Comparison of ENCODE assay signal across 12 cellular contexts in genomic region chr19:17447704-17448189, GRCh38. TPM values are rescaled to one million over a fixed set of nuclear protein-coding genes. Genes with fewer than 3 reads are reported as not detected.
DNase-seq lines count a peak whose midpoint lies in the region; ATAC-seq, FAIRE-seq and TF ChIP-seq lines count a peak whose summit lies in the region.
"Had no signal": no experiment of that assay in that cellular context is flagged by ENCODE, and none has a peak within 500 bp of the region (broad histone marks: within the 10 kb centered on the region; RNA-seq: fewer than 3 reads in every experiment).

No MANE protein-coding gene starts in this region.

- H3K36me3 ChIP-seq in HepG2 (replicated peaks in 1 of 2; ENCODE audit: control insufficient read depth in 1 of 2, insufficient read depth in 2 of 2, low read length in 2 of 2), result no peaks in the 10 kb centered on the region
- H3K36me3 ChIP-seq in thoracic aorta, result no peaks in the 10 kb centered on the region
- no peaks in the 10 kb centered on the region for H3K36me3 ChIP-seq in brain microvascular endothelial cell (replicated peaks)
- H3K36me3 ChIP-seq: neutrophil had no signal

- no peaks in the 10 kb centered on the region for H3K9me3 ChIP-seq in HepG2 (ENCODE audit: low read length)
- no peaks in the 10 kb centered on the region for H3K9me3 ChIP-seq in thoracic aorta
- H3K9me3 ChIP-seq: neutrophil had no signal

- H3K36me3 Mint-ChIP-seq in activated naive CD8-positive, alpha-beta T cell, result peaks cover 2% of the 10 kb centered on the region
- no peaks in the 10 kb centered on the region for H3K36me3 Mint-ChIP-seq in activated naive CD8-positive, alpha-beta T cell treated with anti-CD3 and anti-CD28 coated beads for 36 hours
- no peaks in the 10 kb centered on the region for H3K36me3 Mint-ChIP-seq in activated naive CD8-positive, alpha-beta T cell treated with anti-CD3 and anti-CD28 coated beads, Interleukin-2, amount 10 ng/mL, durations not matched to agents 7 days and 5 days

- H3K4me2 ChIP-seq in HepG2 (ENCODE audit: low read depth, low read length), result peak overlapping the region; percentile 71

- CTCF ChIA-PET in HepG2 (lab: Yijun Ruan, JAX; ENCODE audit: low intra/inter-chr PET ratio, low total read pairs), result no interaction called here

- H3K27me3 Mint-ChIP-seq in activated naive CD8-positive, alpha-beta T cell, result peaks cover 4% of the 10 kb centered on the region
- peaks cover 21% of the 10 kb centered on the region for H3K27me3 Mint-ChIP-seq in activated naive CD8-positive, alpha-beta T cell treated with anti-CD3 and anti-CD28 coated beads for 36 hours
- H3K27me3 Mint-ChIP-seq in activated naive CD8-positive, alpha-beta T cell treated with anti-CD3 and anti-CD28 coated beads, Interleukin-2, amount 10 ng/mL, durations not matched to agents 7 days and 5 days, result peaks cover 22% of the 10 kb centered on the region

- in situ Hi-C loops in HepG2 (cut with HindIII; ENCODE audit: extremely low pct_ligation_motif_present, low pct_unique_long_range_greater_than_20kb) (no loop called here), brain microvascular endothelial cell (cut with HindIII; ENCODE audit: low pct_ligation_motif_present, low sequenced_read_pairs) (no loop called here)

- H3K9ac ChIP-seq in HepG2 (ENCODE audit: insufficient read depth, low read depth, low read length), result no peak overlapping the region

- no peaks in the 10 kb centered on the region for H3K79me2 ChIP-seq in HepG2 (ENCODE audit: insufficient read depth, low read length)

- H3K27me3 ChIP-seq in HepG2 (ENCODE audit: control insufficient read depth in 1 of 2, insufficient read depth in 2 of 2, low read length in 2 of 2) (no peaks in the 10 kb centered on the region; a peak in 1 of 5 replicates), thoracic aorta (replicated peaks; ENCODE audit: insufficient read depth) (no peaks in the 10 kb centered on the region), brain microvascular endothelial cell (replicated peaks) (peaks cover 13% of the 10 kb centered on the region)

- peaks cover 13% of the 10 kb centered on the region for H3K4me1 Mint-ChIP-seq in activated naive CD8-positive, alpha-beta T cell (ENCODE audit: low read depth)
- peaks cover 14% of the 10 kb centered on the region for H3K4me1 Mint-ChIP-seq in activated naive CD8-positive, alpha-beta T cell treated with anti-CD3 and anti-CD28 coated beads for 36 hours
- H3K4me1 Mint-ChIP-seq in activated naive CD8-positive, alpha-beta T cell treated with anti-CD3 and anti-CD28 coated beads, Interleukin-2, amount 10 ng/mL, durations not matched to agents 7 days and 5 days, result peaks cover 13% of the 10 kb centered on the region

- H3K4me1 ChIP-seq in HepG2 (ENCODE audit: insufficient read depth, low read length) (0 out of 2 replicates have a peak, but pooled peaks cover 7% of the 10 kb centered on the region), thoracic aorta (ENCODE audit: control insufficient read depth in 1 of 2, low read depth in 2 of 2) (peaks cover 0 to 6% of the 10 kb centered on the region in 2 donors)

- TF ChIP-seq CTCF in HepG2 (CRISPR knock-in tag; IDR thresholded peaks at IDR 0.05), result no peak
- no peak for TF ChIP-seq CTCF in thoracic aorta (IDR thresholded peaks at IDR 0.05)
- no peak for TF ChIP-seq CTCF in brain microvascular endothelial cell (IDR thresholded peaks at IDR 0.05; ENCODE audit: low read depth, low read length, missing control alignments)

- TF ChIP-seq POLR2A in HepG2 (IDR thresholded peaks at IDR 0.05; ENCODE audit: insufficient read depth in 1 of 2, low read depth in 2 of 2, low read length in 2 of 2), result no peak

- no peak overlapping the region for H3K27ac Mint-ChIP-seq in activated naive CD8-positive, alpha-beta T cell
- H3K27ac Mint-ChIP-seq in activated naive CD8-positive, alpha-beta T cell treated with anti-CD3 and anti-CD28 coated beads for 36 hours, result no peak overlapping the region
- H3K27ac Mint-ChIP-seq in activated naive CD8-positive, alpha-beta T cell treated with anti-CD3 and anti-CD28 coated beads, Interleukin-2, amount 10 ng/mL, durations not matched to agents 7 days and 5 days, result no peak overlapping the region

- no peaks in the 10 kb centered on the region for H4K20me1 ChIP-seq in HepG2 (ENCODE audit: insufficient read depth, low read length)

- H3K4me3 ChIP-seq in HepG2 (replicated peaks in 1 of 3; ENCODE audit: insufficient read depth in 1 of 3, low read depth in 2 of 3, low read length in 3 of 3), result peak overlapping the region in 2 of 3 experiments; percentile 47 to 69; a peak in 3 of 6 replicates
- H3K4me3 ChIP-seq in thoracic aorta, result peak overlapping the region; percentile 70
- H3K4me3 ChIP-seq in brain microvascular endothelial cell (ENCODE audit: low read depth, low read length), result no peak overlapping the region

- no peaks in the 10 kb centered on the region for H3K9me3 Mint-ChIP-seq in activated naive CD8-positive, alpha-beta T cell (ENCODE audit: low read depth)
- H3K9me3 Mint-ChIP-seq in activated naive CD8-positive, alpha-beta T cell treated with anti-CD3 and anti-CD28 coated beads for 36 hours, result peaks cover 3% of the 10 kb centered on the region
- no peaks in the 10 kb centered on the region for H3K9me3 Mint-ChIP-seq in activated naive CD8-positive, alpha-beta T cell treated with anti-CD3 and anti-CD28 coated beads, Interleukin-2, amount 10 ng/mL, durations not matched to agents 7 days and 5 days

- no peak for DNase-seq in activated naive CD8-positive, alpha-beta T cell treated with anti-CD3 and anti-CD28 coated beads for 36 hours
- no peak for DNase-seq in activated naive CD8-positive, alpha-beta T cell treated with anti-CD3 and anti-CD28 coated beads, Interleukin-2, amount 10 ng/mL, durations not matched to agents 7 days and 5 days
- DNase-seq in HepG2 (ENCODE audit: low spot score) (no peak), thoracic aorta (ENCODE audit: low spot score) (no peak), brain microvascular endothelial cell (no peak)
- no peak for DNase-seq in activated CD8-positive, alpha-beta memory T cell treated with anti-CD3 and anti-CD28 coated beads, Interleukin-2, amount 50 U/mL, for 4 hours
- DNase-seq: NCI-H526, T1000 had no signal

- H3K27ac ChIP-seq in HepG2 (ENCODE audit: extremely low read length, insufficient read depth, low read length) (no peak overlapping the region), thoracic aorta (no peak overlapping the region), brain microvascular endothelial cell (no peak overlapping the region)
- H3K27ac ChIP-seq: neutrophil had no signal

- no peak for TF ChIP-seq RAD21 in HepG2 (CRISPR knock-in tag; IDR thresholded peaks at IDR 0.05)

- BruUV-seq in HepG2 (replicated peaks; lab: Mats Ljungman, UMichigan), result no TSS peak

- 26% methylated on average over 2 of the region's 9 CpGs for WGBS in HepG2 (ENCODE audit: low lambda C conversion rate)

- intact Hi-C loops in HepG2 (cut with micrococcal nuclease; ENCODE audit: unreplicated experiment), result loop anchor here (1.0 kb wide), 1 partner anchor 21 kb away; no protein-coding TSS in a partner anchor

- peak overlapping the region; percentile 66 for H3K4me3 Mint-ChIP-seq in activated naive CD8-positive, alpha-beta T cell
- no peak overlapping the region for H3K4me3 Mint-ChIP-seq in activated naive CD8-positive, alpha-beta T cell treated with anti-CD3 and anti-CD28 coated beads for 36 hours
- peak overlapping the region; percentile 25 for H3K4me3 Mint-ChIP-seq in activated naive CD8-positive, alpha-beta T cell treated with anti-CD3 and anti-CD28 coated beads, Interleukin-2, amount 10 ng/mL, durations not matched to agents 7 days and 5 days

- TF ChIP-seq EP300 in HepG2 (IDR thresholded peaks at IDR 0.05; ENCODE audit: low read depth in 2 of 2, low read length in 2 of 2), result no peak
- no peak for TF ChIP-seq EP300 in HepG2 (CRISPR knock-in tag; IDR thresholded peaks at IDR 0.05; ENCODE audit: borderline replicate concordance)

- FAIRE-seq in HepG2 (lab: Jason Lieb, UNC), result no peak

- ATAC-seq in activated naive CD8-positive, alpha-beta T cell treated with anti-CD3 and anti-CD28 coated beads, Interleukin-2, amount 10 ng/mL, durations not matched to agents 7 days and 5 days (ENCODE audit: low read depth), result no peak
- peak; percentile 40 for ATAC-seq in HepG2
- ATAC-seq in thoracic aorta (ENCODE audit: insufficient number of reproducible peaks, low FRiP score, low read depth), result no peak
- ATAC-seq in GM18511 (IDR thresholded peaks at IDR 0.05; ENCODE audit: unreplicated experiment), result no peak

- POLR2A ChIA-PET in activated naive CD8-positive, alpha-beta T cell treated with anti-CD3 and anti-CD28 coated beads, Interleukin-2, amount 10 ng/mL, durations not matched to agents 7 days and 5 days (lab: Charles Lee), result no interaction called here
- POLR2A ChIA-PET in HepG2 (lab: Yijun Ruan, JAX), result interaction anchor here (1.1 kb wide), 1 partner anchor 41 kb away, joined by 3 read pairs; no protein-coding TSS in a partner anchor

- H2AFZ ChIP-seq in HepG2 (ENCODE audit: low read length), result no peak overlapping the region

RNA-seq across cellular contexts. Expression of gene TMEM221, which starts 0.7 kb away (rescaled TPM):
- not detected for total RNA-seq in activated naive CD8-positive, alpha-beta T cell treated with anti-CD3 and anti-CD28 coated beads for 36 hours
- not detected for total RNA-seq in activated naive CD8-positive, alpha-beta T cell treated with anti-CD3 and anti-CD28 coated beads, Interleukin-2, amount 10 ng/mL, durations not matched to agents 7 days and 5 days
- total RNA-seq in HepG2 (2016; rRNA removed; fragmentation: Illumina TruSeq; extraction: Trizol), result 0.55 and 0.77 TPM in 2 replicates
- total RNA-seq in HepG2 (2016; cell fraction: cytosol; rRNA removed; fragmentation: Illumina TruSeq; extraction: Trizol; ENCODE audit: low read depth), result 0.51 and 0.53 TPM in 2 replicates
- 0.39 and 0.50 TPM in 2 replicates for total RNA-seq in HepG2 (2016; cell fraction: insoluble cytoplasmic fraction; rRNA removed; fragmentation: Illumina TruSeq; extraction: Trizol)
- 0.46 and 0.62 TPM in 2 replicates for total RNA-seq in HepG2 (2016; cell fraction: membrane; rRNA removed; fragmentation: Illumina TruSeq; extraction: Trizol)
- total RNA-seq in HepG2 (2016; cell fraction: nucleus; rRNA removed; fragmentation: Illumina TruSeq; extraction: Trizol), result 0.94 and 1.4 TPM in 2 replicates
- 0.27 and 0.33 TPM in 2 replicates for polyA plus RNA-seq in HepG2 (2011; rRNA removed)
- polyA plus RNA-seq in HepG2 (2011; cell fraction: cytosol; rRNA removed), result 0.19 and 0.24 TPM in 2 replicates
- 0.61 and 0.64 TPM in 2 replicates for polyA plus RNA-seq in HepG2 (2011; cell fraction: nucleus; rRNA removed)
- polyA plus RNA-seq in HepG2 (2012), result 0.43 and 0.50 TPM in 2 replicates
- polyA plus RNA-seq in HepG2 (2016; cell fraction: cytosol; fragmentation: Illumina TruSeq; extraction: Trizol; ENCODE audit: low read depth), result 0.25 and 0.32 TPM in 2 replicates
- polyA plus RNA-seq in HepG2 (2016; cell fraction: insoluble cytoplasmic fraction; fragmentation: Illumina TruSeq; extraction: Trizol; ENCODE audit: low read depth), result 0.28 and 0.31 TPM in 2 replicates
- 0.24 and 0.40 TPM in 2 replicates for polyA plus RNA-seq in HepG2 (2016; cell fraction: membrane; fragmentation: Illumina TruSeq; extraction: Trizol; ENCODE audit: low read depth)
- polyA plus RNA-seq in HepG2 (2016; cell fraction: nucleus; fragmentation: Illumina TruSeq; extraction: Trizol; ENCODE audit: insufficient read depth, low read depth), result 1.3 and 2.0 TPM in 2 replicates
- polyA minus RNA-seq in HepG2 (2011; rRNA and poly(A)+ RNA removed; ENCODE audit: low replicate concordance), result 0.14 and 0.36 TPM in 2 replicates
- not detected in 2 replicates for polyA minus RNA-seq in HepG2 (2011; cell fraction: cytosol; rRNA and poly(A)+ RNA removed)
- 0.52 TPM in 1 of 2 replicates, not detected in the other for polyA minus RNA-seq in HepG2 (2011; cell fraction: nucleus; rRNA and poly(A)+ RNA removed)
- not detected for total RNA-seq in thoracic aorta

RNA-seq across cellular contexts. Expression of gene NXNL1, which starts 13.0 kb away (rescaled TPM):
- total RNA-seq in activated naive CD8-positive, alpha-beta T cell treated with anti-CD3 and anti-CD28 coated beads for 36 hours, result not detected
- total RNA-seq in activated naive CD8-positive, alpha-beta T cell treated with anti-CD3 and anti-CD28 coated beads, Interleukin-2, amount 10 ng/mL, durations not matched to agents 7 days and 5 days, result not detected
- total RNA-seq in HepG2 (2016; rRNA removed; fragmentation: Illumina TruSeq; extraction: Trizol) (not detected in 2 replicates), thoracic aorta (not detected)
- not detected in 2 replicates for total RNA-seq in HepG2 (2016; cell fraction: cytosol; rRNA removed; fragmentation: Illumina TruSeq; extraction: Trizol; ENCODE audit: low read depth)
- not detected in 2 replicates for total RNA-seq in HepG2 (2016; cell fraction: insoluble cytoplasmic fraction; rRNA removed; fragmentation: Illumina TruSeq; extraction: Trizol)
- not detected in 2 replicates for total RNA-seq in HepG2 (2016; cell fraction: membrane; rRNA removed; fragmentation: Illumina TruSeq; extraction: Trizol)
- not detected in 2 replicates for total RNA-seq in HepG2 (2016; cell fraction: nucleus; rRNA removed; fragmentation: Illumina TruSeq; extraction: Trizol)
- not detected in 2 replicates for polyA plus RNA-seq in HepG2 (2011; rRNA removed)
- not detected in 2 replicates for polyA plus RNA-seq in HepG2 (2011; cell fraction: cytosol; rRNA removed)
- not detected in 2 replicates for polyA plus RNA-seq in HepG2 (2011; cell fraction: nucleus; rRNA removed)
- not detected in 2 replicates for polyA plus RNA-seq in HepG2 (2012)
- not detected in 2 replicates for polyA plus RNA-seq in HepG2 (2016; cell fraction: cytosol; fragmentation: Illumina TruSeq; extraction: Trizol; ENCODE audit: low read depth)
- not detected in 2 replicates for polyA plus RNA-seq in HepG2 (2016; cell fraction: insoluble cytoplasmic fraction; fragmentation: Illumina TruSeq; extraction: Trizol; ENCODE audit: low read depth)
- polyA plus RNA-seq in HepG2 (2016; cell fraction: membrane; fragmentation: Illumina TruSeq; extraction: Trizol; ENCODE audit: low read depth), result not detected in 2 replicates
- polyA plus RNA-seq in HepG2 (2016; cell fraction: nucleus; fragmentation: Illumina TruSeq; extraction: Trizol; ENCODE audit: insufficient read depth, low read depth), result not detected in 2 replicates
- not detected in 2 replicates for polyA minus RNA-seq in HepG2 (2011; rRNA and poly(A)+ RNA removed; ENCODE audit: low replicate concordance)
- polyA minus RNA-seq in HepG2 (2011; cell fraction: cytosol; rRNA and poly(A)+ RNA removed), result not detected in 2 replicates
- not detected in 2 replicates for polyA minus RNA-seq in HepG2 (2011; cell fraction: nucleus; rRNA and poly(A)+ RNA removed)
- polyA plus RNA-seq: BJ had no signal

RNA-seq across cellular contexts. Expression of gene SLC27A1, which starts 22.6 kb away (rescaled TPM):
- 1 to 10 TPM; 2.6 to 2.8 TPM for total RNA-seq in activated naive CD8-positive, alpha-beta T cell treated with anti-CD3 and anti-CD28 coated beads for 36 hours
- total RNA-seq in activated naive CD8-positive, alpha-beta T cell treated with anti-CD3 and anti-CD28 coated beads, Interleukin-2, amount 10 ng/mL, durations not matched to agents 7 days and 5 days, result 1 to 10 TPM; 8.4 to 9.8 TPM
- total RNA-seq in HepG2 (2016; rRNA removed; fragmentation: Illumina TruSeq; extraction: Trizol) (1.7 and 4.1 TPM in 2 replicates), thoracic aorta (10 to 100 TPM; 29.1 to 36.4 TPM)
- 0.71 and 0.79 TPM in 2 replicates for total RNA-seq in HepG2 (2016; cell fraction: cytosol; rRNA removed; fragmentation: Illumina TruSeq; extraction: Trizol; ENCODE audit: low read depth)
- total RNA-seq in HepG2 (2016; cell fraction: insoluble cytoplasmic fraction; rRNA removed; fragmentation: Illumina TruSeq; extraction: Trizol), result 1.7 and 4.7 TPM in 2 replicates
- total RNA-seq in HepG2 (2016; cell fraction: membrane; rRNA removed; fragmentation: Illumina TruSeq; extraction: Trizol), result 1.8 and 2.2 TPM in 2 replicates
- 4.2 and 7.1 TPM in 2 replicates for total RNA-seq in HepG2 (2016; cell fraction: nucleus; rRNA removed; fragmentation: Illumina TruSeq; extraction: Trizol)
- 8.7 and 8.8 TPM in 2 replicates for polyA plus RNA-seq in HepG2 (2011; rRNA removed)
- 5.6 and 8.5 TPM in 2 replicates for polyA plus RNA-seq in HepG2 (2011; cell fraction: cytosol; rRNA removed)
- polyA plus RNA-seq in HepG2 (2011; cell fraction: nucleus; rRNA removed), result 30.2 and 36.7 TPM in 2 replicates
- 4.1 and 6.3 TPM in 2 replicates for polyA plus RNA-seq in HepG2 (2012)
- polyA plus RNA-seq in HepG2 (2016; cell fraction: cytosol; fragmentation: Illumina TruSeq; extraction: Trizol; ENCODE audit: low read depth), result 0.52 and 0.53 TPM in 2 replicates
- 1.3 and 1.7 TPM in 2 replicates for polyA plus RNA-seq in HepG2 (2016; cell fraction: insoluble cytoplasmic fraction; fragmentation: Illumina TruSeq; extraction: Trizol; ENCODE audit: low read depth)
- polyA plus RNA-seq in HepG2 (2016; cell fraction: membrane; fragmentation: Illumina TruSeq; extraction: Trizol; ENCODE audit: low read depth), result 0.94 and 1.2 TPM in 2 replicates
- 9.9 and 10.8 TPM in 2 replicates for polyA plus RNA-seq in HepG2 (2016; cell fraction: nucleus; fragmentation: Illumina TruSeq; extraction: Trizol; ENCODE audit: insufficient read depth, low read depth)
- 1.1 and 18.4 TPM in 2 replicates for polyA minus RNA-seq in HepG2 (2011; rRNA and poly(A)+ RNA removed; ENCODE audit: low replicate concordance)
- 7.5 and 11.5 TPM in 2 replicates for polyA minus RNA-seq in HepG2 (2011; cell fraction: cytosol; rRNA and poly(A)+ RNA removed)
- polyA minus RNA-seq in HepG2 (2011; cell fraction: nucleus; rRNA and poly(A)+ RNA removed), result 5.5 and 9.3 TPM in 2 replicates

RNA-seq across cellular contexts. Expression of gene MVB12A, which starts 27.9 kb away (rescaled TPM):
- 10 to 100 TPM; 26.4 to 27.4 TPM for total RNA-seq in activated naive CD8-positive, alpha-beta T cell treated with anti-CD3 and anti-CD28 coated beads for 36 hours
- 10 to 100 TPM; 34.1 to 40.3 TPM for total RNA-seq in activated naive CD8-positive, alpha-beta T cell treated with anti-CD3 and anti-CD28 coated beads, Interleukin-2, amount 10 ng/mL, durations not matched to agents 7 days and 5 days
- total RNA-seq in HepG2 (2016; rRNA removed; fragmentation: Illumina TruSeq; extraction: Trizol) (31.8 and 36.1 TPM in 2 replicates), thoracic aorta (100 to 1,000 TPM in 1 of 2 donors, 10 to 100 TPM in 1; 25.3 to 103 TPM)
- total RNA-seq in HepG2 (2016; cell fraction: cytosol; rRNA removed; fragmentation: Illumina TruSeq; extraction: Trizol; ENCODE audit: low read depth), result 30.1 and 30.6 TPM in 2 replicates
- total RNA-seq in HepG2 (2016; cell fraction: insoluble cytoplasmic fraction; rRNA removed; fragmentation: Illumina TruSeq; extraction: Trizol), result 30.0 and 39.0 TPM in 2 replicates
- 33.0 and 34.1 TPM in 2 replicates for total RNA-seq in HepG2 (2016; cell fraction: membrane; rRNA removed; fragmentation: Illumina TruSeq; extraction: Trizol)
- total RNA-seq in HepG2 (2016; cell fraction: nucleus; rRNA removed; fragmentation: Illumina TruSeq; extraction: Trizol), result 18.9 and 22.8 TPM in 2 replicates
- polyA plus RNA-seq in HepG2 (2011; rRNA removed), result 35.7 and 37.3 TPM in 2 replicates
- polyA plus RNA-seq in HepG2 (2011; cell fraction: cytosol; rRNA removed), result 26.1 and 39.6 TPM in 2 replicates
- polyA plus RNA-seq in HepG2 (2011; cell fraction: nucleus; rRNA removed), result 45.3 and 45.4 TPM in 2 replicates
- polyA plus RNA-seq in HepG2 (2012), result 14.4 and 20.3 TPM in 2 replicates
- polyA plus RNA-seq in HepG2 (2016; cell fraction: cytosol; fragmentation: Illumina TruSeq; extraction: Trizol; ENCODE audit: low read depth), result 28.7 and 28.8 TPM in 2 replicates
- 35.0 and 39.7 TPM in 2 replicates for polyA plus RNA-seq in HepG2 (2016; cell fraction: insoluble cytoplasmic fraction; fragmentation: Illumina TruSeq; extraction: Trizol; ENCODE audit: low read depth)
- 28.9 and 34.5 TPM in 2 replicates for polyA plus RNA-seq in HepG2 (2016; cell fraction: membrane; fragmentation: Illumina TruSeq; extraction: Trizol; ENCODE audit: low read depth)
- polyA plus RNA-seq in HepG2 (2016; cell fraction: nucleus; fragmentation: Illumina TruSeq; extraction: Trizol; ENCODE audit: insufficient read depth, low read depth), result 45.9 and 46.3 TPM in 2 replicates
- polyA minus RNA-seq in HepG2 (2011; rRNA and poly(A)+ RNA removed; ENCODE audit: low replicate concordance), result 24.7 and 47.5 TPM in 2 replicates
- polyA minus RNA-seq in HepG2 (2011; cell fraction: cytosol; rRNA and poly(A)+ RNA removed), result 10.8 and 16.3 TPM in 2 replicates
- polyA minus RNA-seq in HepG2 (2011; cell fraction: nucleus; rRNA and poly(A)+ RNA removed), result 13.8 and 16.9 TPM in 2 replicates

RNA-seq across cellular contexts. Expression of gene BST2, which starts 42.3 kb away (rescaled TPM):
- total RNA-seq in activated naive CD8-positive, alpha-beta T cell treated with anti-CD3 and anti-CD28 coated beads for 36 hours, result 10 to 100 TPM; 92.6 to 98.6 TPM
- 100 to 1,000 TPM; 197 to 201 TPM for total RNA-seq in activated naive CD8-positive, alpha-beta T cell treated with anti-CD3 and anti-CD28 coated beads, Interleukin-2, amount 10 ng/mL, durations not matched to agents 7 days and 5 days
- total RNA-seq in HepG2 (2016; rRNA removed; fragmentation: Illumina TruSeq; extraction: Trizol) (39.1 and 58.8 TPM in 2 replicates), thoracic aorta (100 to 1,000 TPM; 113 to 144 TPM)
- total RNA-seq in HepG2 (2016; cell fraction: cytosol; rRNA removed; fragmentation: Illumina TruSeq; extraction: Trizol; ENCODE audit: low read depth), result 13.2 and 16.4 TPM in 2 replicates
- 39.2 and 64.4 TPM in 2 replicates for total RNA-seq in HepG2 (2016; cell fraction: insoluble cytoplasmic fraction; rRNA removed; fragmentation: Illumina TruSeq; extraction: Trizol)
- total RNA-seq in HepG2 (2016; cell fraction: membrane; rRNA removed; fragmentation: Illumina TruSeq; extraction: Trizol), result 23.1 TPM in 2 replicates
- 45.3 and 48.7 TPM in 2 replicates for total RNA-seq in HepG2 (2016; cell fraction: nucleus; rRNA removed; fragmentation: Illumina TruSeq; extraction: Trizol)
- 93.8 and 105 TPM in 2 replicates for polyA plus RNA-seq in HepG2 (2011; rRNA removed)
- 120 and 135 TPM in 2 replicates for polyA plus RNA-seq in HepG2 (2011; cell fraction: cytosol; rRNA removed)
- polyA plus RNA-seq in HepG2 (2011; cell fraction: nucleus; rRNA removed), result 45.7 and 55.1 TPM in 2 replicates
- 40.8 and 80.1 TPM in 2 replicates for polyA plus RNA-seq in HepG2 (2012)
- polyA plus RNA-seq in HepG2 (2016; cell fraction: cytosol; fragmentation: Illumina TruSeq; extraction: Trizol; ENCODE audit: low read depth), result 20.8 and 22.8 TPM in 2 replicates
- polyA plus RNA-seq in HepG2 (2016; cell fraction: insoluble cytoplasmic fraction; fragmentation: Illumina TruSeq; extraction: Trizol; ENCODE audit: low read depth), result 52.4 and 55.4 TPM in 2 replicates
- 30.0 and 30.4 TPM in 2 replicates for polyA plus RNA-seq in HepG2 (2016; cell fraction: membrane; fragmentation: Illumina TruSeq; extraction: Trizol; ENCODE audit: low read depth)
- 103 and 116 TPM in 2 replicates for polyA plus RNA-seq in HepG2 (2016; cell fraction: nucleus; fragmentation: Illumina TruSeq; extraction: Trizol; ENCODE audit: insufficient read depth, low read depth)
- 56.6 and 402 TPM in 2 replicates for polyA minus RNA-seq in HepG2 (2011; rRNA and poly(A)+ RNA removed; ENCODE audit: low replicate concordance)
- polyA minus RNA-seq in HepG2 (2011; cell fraction: cytosol; rRNA and poly(A)+ RNA removed), result 23.0 and 24.4 TPM in 2 replicates
- polyA minus RNA-seq in HepG2 (2011; cell fraction: nucleus; rRNA and poly(A)+ RNA removed), result 13.5 and 26.4 TPM in 2 replicates
